1 cellular context compared by ENCODE assay signal in the genomic region with DNA sequence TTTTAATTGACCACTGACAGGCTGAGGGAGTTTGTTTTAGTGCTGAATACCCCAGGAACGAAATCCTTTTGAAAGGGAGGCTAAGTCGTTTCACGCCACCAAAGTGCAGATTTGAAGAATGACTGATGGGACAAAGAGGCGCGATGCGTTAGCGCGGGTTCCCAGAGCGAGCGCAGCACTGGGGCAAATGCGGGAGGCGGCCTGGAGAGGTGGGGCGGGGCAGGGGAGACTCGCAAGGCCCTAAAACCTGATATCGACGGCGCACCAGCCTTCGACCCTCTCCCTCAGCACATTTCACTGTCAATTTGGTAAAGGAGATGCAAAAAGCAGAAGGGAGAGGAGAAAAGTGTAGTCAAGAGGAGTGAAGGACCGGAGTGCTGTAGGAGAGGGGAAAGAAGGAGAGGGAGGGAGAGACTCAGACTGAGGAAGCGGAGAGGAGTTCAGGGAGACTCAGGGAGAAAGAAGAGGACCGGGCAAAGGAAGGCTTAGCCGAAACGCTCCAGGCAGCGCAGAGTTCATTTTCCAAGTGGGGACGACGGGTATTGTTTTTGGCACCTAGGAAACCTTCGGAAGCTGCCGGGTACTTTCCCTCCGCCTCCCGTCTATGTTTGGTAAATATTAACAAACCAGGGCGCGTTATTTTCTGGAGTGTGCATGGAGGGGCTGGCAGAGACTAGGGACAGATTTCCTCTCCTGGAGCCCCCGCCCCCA.
TF ChIP-seq lines count a peak whose summit lies in the region.

No MANE protein-coding gene starts in this region.

TF ChIP-seq in HEK293, 187 proteins besides CTCF, POLR2A, EP300 and RAD21 (continued from another document):
- TF ChIP-seq, protein P1, sequence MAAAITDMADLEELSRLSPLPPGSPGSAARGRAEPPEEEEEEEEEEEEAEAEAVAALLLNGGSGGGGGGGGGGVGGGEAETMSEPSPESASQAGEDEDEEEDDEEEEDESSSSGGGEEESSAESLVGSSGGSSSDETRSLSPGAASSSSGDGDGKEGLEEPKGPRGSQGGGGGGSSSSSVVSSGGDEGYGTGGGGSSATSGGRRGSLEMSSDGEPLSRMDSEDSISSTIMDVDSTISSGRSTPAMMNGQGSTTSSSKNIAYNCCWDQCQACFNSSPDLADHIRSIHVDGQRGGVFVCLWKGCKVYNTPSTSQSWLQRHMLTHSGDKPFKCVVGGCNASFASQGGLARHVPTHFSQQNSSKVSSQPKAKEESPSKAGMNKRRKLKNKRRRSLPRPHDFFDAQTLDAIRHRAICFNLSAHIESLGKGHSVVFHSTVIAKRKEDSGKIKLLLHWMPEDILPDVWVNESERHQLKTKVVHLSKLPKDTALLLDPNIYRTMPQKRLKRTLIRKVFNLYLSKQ (tag by site-specific recombination; IDR thresholded peaks at IDR 0.05; ENCODE audit: borderline replicate concordance), result no peak
- TF ChIP-seq GLIS1 (tag by site-specific recombination; IDR thresholded peaks at IDR 0.05), result no peak
- TF ChIP-seq ZNF561 (tag by site-specific recombination; IDR thresholded peaks at IDR 0.05; ENCODE audit: borderline replicate concordance), result peak; percentile 58; the same call in 1 of the 2 replicates
- TF ChIP-seq PRDM1 (tag by site-specific recombination; IDR thresholded peaks at IDR 0.05), result peak; percentile 57
- peak; percentile 48; the same call in 1 of the 2 replicates for TF ChIP-seq ZNF366 (tag by site-specific recombination; conservative IDR thresholded peaks at IDR 0.05)
- TF ChIP-seq SP3 (tag by site-specific recombination; IDR thresholded peaks at IDR 0.05), result 0 out of 2 replicates have a peak, but pooled peaks have one; percentile 20
- 0 out of 2 replicates have a peak, but pooled peaks have one; percentile 30 for TF ChIP-seq ZNF76 (tag by site-specific recombination; IDR thresholded peaks at IDR 0.05; ENCODE audit: borderline replicate concordance, low read depth)
